In the genomic region with DNA sequence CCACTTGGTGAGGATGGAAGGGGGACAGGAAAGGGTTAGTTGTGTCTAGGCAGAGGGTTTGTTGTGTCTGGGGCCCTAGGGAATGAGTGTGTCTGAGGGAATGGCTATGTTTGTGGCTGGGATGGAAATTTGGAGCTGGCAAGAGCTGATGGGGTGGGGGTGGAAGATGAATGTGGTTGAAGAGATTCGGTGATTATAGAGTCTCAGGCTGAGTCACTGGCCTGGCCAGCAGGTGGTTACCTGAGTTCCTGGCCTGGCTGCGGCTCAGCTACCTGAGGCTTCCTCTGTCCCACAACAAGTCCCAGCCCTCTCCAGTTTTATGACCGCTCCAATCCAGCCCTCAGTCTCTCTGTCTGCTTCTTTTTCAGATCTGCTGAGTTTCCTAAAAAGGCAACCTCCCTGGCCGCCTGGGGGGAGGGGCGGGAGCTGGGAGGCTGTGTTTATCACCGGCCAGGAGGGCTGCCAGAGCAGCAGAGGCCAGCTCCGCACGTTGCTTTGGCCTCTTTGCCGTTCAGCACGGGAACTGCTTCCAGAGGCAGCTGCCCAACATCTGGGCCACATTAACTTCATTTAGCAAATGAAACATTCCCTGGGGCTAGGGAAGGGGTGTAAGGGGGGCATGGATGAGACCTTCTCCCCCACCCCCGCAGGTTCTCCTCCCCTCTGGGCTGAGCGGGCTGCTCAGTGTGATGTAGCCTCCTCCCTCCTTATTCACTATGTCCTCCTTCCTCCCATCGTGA, we compare ENCODE assay signal across 9 cellular contexts. TPM values are rescaled to one million over a fixed set of nuclear protein-coding genes. Genes with fewer than 3 reads are reported as not detected.
DNase-seq lines count a peak whose midpoint lies in the region; ATAC-seq and TF ChIP-seq lines count a peak whose summit lies in the region.
"Had no signal": no experiment of that assay in that cellular context is flagged by ENCODE, and none has a peak within 500 bp of the region (broad histone marks: within the 10 kb centered on the region; RNA-seq: fewer than 3 reads in every experiment).

No MANE protein-coding gene starts in this region.

- CTCF ChIA-PET in activated CD4-positive, alpha-beta T cell treated with anti-CD3 and anti-CD28 coated beads, Interleukin-2, amount 10 ng/mL, durations not matched to agents 7 days and 5 days (lab: Charles Lee) = no interaction called here

- DNase-seq in DMS153 (lab: John Stamatoyannopoulos, UW) = peak; percentile 86
- DNase-seq in T1000 (lab: John Stamatoyannopoulos, UW) = peak; percentile 13
- DNase-seq in Right ventricle myocardium superior = peak; percentile 95
- no peak for DNase-seq in activated gamma-delta T cell (lab: John Stamatoyannopoulos, UW)
- no peak for DNase-seq in activated CD4-positive, alpha-beta T cell treated with anti-CD3 and anti-CD28 coated beads, Interleukin-2, amount 10 ng/mL, durations not matched to agents 7 days and 5 days
- DNase-seq: MM.1S had no signal

- no peak overlapping the region for H3K27ac Mint-ChIP-seq in activated CD4-positive, alpha-beta T cell treated with anti-CD3 and anti-CD28 coated beads, Interleukin-2, amount 10 ng/mL, durations not matched to agents 7 days and 5 days

- H3K36me3 ChIP-seq in parathyroid adenoma (ENCODE audit: control insufficient read depth, insufficient read depth, low read length) = no peaks in the 10 kb centered on the region

- H3K9me3 Mint-ChIP-seq in activated CD4-positive, alpha-beta T cell treated with anti-CD3 and anti-CD28 coated beads, Interleukin-2, amount 10 ng/mL, durations not matched to agents 7 days and 5 days = no peaks in the 10 kb centered on the region

- peak; percentile 81 for ATAC-seq in Right ventricle myocardium superior (ENCODE audit: poor library complexity)
- no peak for ATAC-seq in HG02610 (IDR thresholded peaks at IDR 0.05; ENCODE audit: unreplicated experiment)
- no peak for ATAC-seq in GM19452 (IDR thresholded peaks at IDR 0.05; ENCODE audit: unreplicated experiment)

- H3K4me2 ChIP-seq in parathyroid adenoma (ENCODE audit: low read length) = peak overlapping the region; percentile 41

- H3K27me3 ChIP-seq in parathyroid adenoma (ENCODE audit: control insufficient read depth, insufficient read depth, low read length) = no peaks in the 10 kb centered on the region

- POLR2A ChIA-PET in activated CD4-positive, alpha-beta T cell treated with anti-CD3 and anti-CD28 coated beads, Interleukin-2, amount 10 ng/mL, durations not matched to agents 7 days and 5 days (lab: Charles Lee) = no interaction called here

- H3K9me3 ChIP-seq in parathyroid adenoma (ENCODE audit: control insufficient read depth, low read length) = no peaks in the 10 kb centered on the region

- H3K4me3 Mint-ChIP-seq in activated CD4-positive, alpha-beta T cell treated with anti-CD3 and anti-CD28 coated beads, Interleukin-2, amount 10 ng/mL, durations not matched to agents 7 days and 5 days = no peak overlapping the region

- peaks cover 6% of the 10 kb centered on the region for H3K27me3 Mint-ChIP-seq in activated CD4-positive, alpha-beta T cell treated with anti-CD3 and anti-CD28 coated beads, Interleukin-2, amount 10 ng/mL, durations not matched to agents 7 days and 5 days

- intact Hi-C loops in Right ventricle myocardium superior (cut with DNase I) = no loop called here

- H3K36me3 Mint-ChIP-seq in activated CD4-positive, alpha-beta T cell treated with anti-CD3 and anti-CD28 coated beads, Interleukin-2, amount 10 ng/mL, durations not matched to agents 7 days and 5 days (ENCODE audit: low read depth) = no peaks in the 10 kb centered on the region

- peaks cover 74% of the 10 kb centered on the region for H3K4me1 ChIP-seq in parathyroid adenoma

- H3K79me2 ChIP-seq in parathyroid adenoma = no peaks in the 10 kb centered on the region

- peak overlapping the region; percentile 8 for H3K4me3 ChIP-seq in parathyroid adenoma (ENCODE audit: low read depth, low read length)

- H3K4me1 Mint-ChIP-seq in activated CD4-positive, alpha-beta T cell treated with anti-CD3 and anti-CD28 coated beads, Interleukin-2, amount 10 ng/mL, durations not matched to agents 7 days and 5 days = peaks cover 6% of the 10 kb centered on the region

- no peak overlapping the region for H3K9ac ChIP-seq in parathyroid adenoma

- peak overlapping the region; percentile 94 for H3K27ac ChIP-seq in parathyroid adenoma

- TF ChIP-seq CTCF in parathyroid adenoma (IDR thresholded peaks at IDR 0.05) = no peak

- peak overlapping the region; percentile 78 for H2AFZ ChIP-seq in parathyroid adenoma

RNA-seq across cellular contexts. Expression of a gene that starts 21.8 kb away (rescaled TPM):
- total RNA-seq in Right ventricle myocardium superior = 2.7 TPM
- total RNA-seq in activated CD4-positive, alpha-beta T cell treated with anti-CD3 and anti-CD28 coated beads, Interleukin-2, amount 10 ng/mL, durations not matched to agents 7 days and 5 days = under 1 TPM; 0.52 to 0.98 TPM

RNA-seq across cellular contexts. Expression of a gene that starts 48.3 kb away (rescaled TPM):
- 3.0 TPM for total RNA-seq in Right ventricle myocardium superior
- 1 to 10 TPM; 3.5 TPM for total RNA-seq in activated CD4-positive, alpha-beta T cell treated with anti-CD3 and anti-CD28 coated beads, Interleukin-2, amount 10 ng/mL, durations not matched to agents 7 days and 5 days

Comparison
In these comparisons a context has a peak if more than half of its experiments do, and no peak if none do; other contexts are left out.
1. DNase-seq: peak in DMS153 (single experiment), T1000 (single experiment) and Right ventricle myocardium superior (single experiment); none in activated gamma-delta T cell (single experiment) and activated CD4-positive, alpha-beta T cell treated with anti-CD3 and anti-CD28 coated beads, Interleukin-2, amount 10 ng/mL, durations not matched to agents 7 days and 5 days (single experiment).